8 cellular contexts compared by ENCODE assay signal in the genomic region with DNA sequence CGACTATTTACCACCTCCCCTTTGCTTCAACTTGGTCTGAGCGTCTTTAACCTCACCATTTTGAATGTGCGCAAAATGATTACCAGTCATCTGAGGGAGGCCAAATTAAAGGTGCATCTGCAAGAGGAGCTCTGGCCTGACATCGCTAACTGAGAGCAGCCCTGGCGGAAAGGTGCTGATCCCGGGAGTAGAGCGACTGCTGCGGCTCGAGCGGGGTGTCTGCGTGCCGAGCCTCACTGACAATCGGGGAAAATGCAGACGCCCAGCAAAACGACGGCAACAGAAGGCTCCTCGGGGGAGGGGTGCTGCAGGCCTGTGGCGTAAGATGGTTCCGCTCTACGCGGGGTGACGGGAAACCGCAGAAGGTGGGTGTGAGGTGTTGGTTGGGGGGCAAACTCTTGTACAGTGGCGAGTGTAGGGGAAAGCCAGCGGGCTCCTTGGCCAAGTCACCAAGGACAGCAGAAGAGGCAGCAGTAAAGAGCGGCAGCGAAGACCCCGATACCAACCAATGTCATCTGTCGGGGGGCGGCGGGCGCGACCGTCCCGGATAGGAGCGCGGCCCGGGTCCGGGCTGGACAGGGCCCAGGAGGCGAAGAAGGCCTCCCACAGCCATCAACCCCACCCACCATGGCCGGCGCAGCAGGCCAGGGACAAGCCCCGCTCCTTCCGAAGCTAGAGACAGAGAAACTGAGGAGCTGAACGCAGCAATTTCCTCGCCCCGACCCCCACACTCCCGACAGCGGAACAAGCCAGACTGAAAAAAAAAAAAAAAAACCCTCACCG. TPM values are rescaled to one million over a fixed set of nuclear protein-coding genes. Genes with fewer than 3 reads are reported as not detected.
DNase-seq lines count a peak whose midpoint lies in the region; ATAC-seq and TF ChIP-seq lines count a peak whose summit lies in the region.

No MANE protein-coding gene starts in this region.

- WGBS in ectodermal cell, 2 experiments: 0% methylated on average over 49 to 50 of the region's 50 CpGs

- H3K36me3 Mint-ChIP-seq in activated CD8-positive, alpha-beta T cell treated with anti-CD3 and anti-CD28 coated beads for 36 hours (ENCODE audit: low read depth): peaks cover 22% of the 10 kb centered on the region
- peaks cover 7% of the 10 kb centered on the region for H3K36me3 Mint-ChIP-seq in memory B cell

- no peak for TF ChIP-seq CTCF in activated CD8-positive, alpha-beta T cell treated with anti-CD3 and anti-CD28 coated beads for 36 hours (IDR thresholded peaks at IDR 0.05)

- H3K4me1 ChIP-seq in ectodermal cell (ENCODE audit: control insufficient read depth, insufficient read depth, low read length): peaks cover 21% of the 10 kb centered on the region

- H3K9me3 ChIP-seq in ectodermal cell (ENCODE audit: control insufficient read depth, low read length): no peaks in the 10 kb centered on the region

- peak overlapping the region; percentile 99 for H3K27ac Mint-ChIP-seq in activated CD8-positive, alpha-beta T cell treated with anti-CD3 and anti-CD28 coated beads for 36 hours
- H3K27ac Mint-ChIP-seq in memory B cell: peak overlapping the region; percentile 98

- POLR2A ChIA-PET in activated CD8-positive, alpha-beta T cell treated with anti-CD3 and anti-CD28 coated beads for 36 hours (lab: Charles Lee): interaction anchor here (0.6 to 1.9 kb wide), 10 partner anchors 10 to 1029 kb away, joined by 3 to 8 read pairs (median 4); a partner anchor contains a TSS

- no peaks in the 10 kb centered on the region for H3K27me3 Mint-ChIP-seq in activated CD8-positive, alpha-beta T cell treated with anti-CD3 and anti-CD28 coated beads for 36 hours
- H3K27me3 Mint-ChIP-seq in memory B cell: no peaks in the 10 kb centered on the region

- CTCF ChIA-PET in activated CD8-positive, alpha-beta T cell treated with anti-CD3 and anti-CD28 coated beads for 36 hours (lab: Charles Lee): no interaction called here

- H3K4me3 ChIP-seq in ectodermal cell (ENCODE audit: insufficient read depth, low read depth, low read length): peak overlapping the region; percentile 73

- no peaks in the 10 kb centered on the region for H3K36me3 ChIP-seq in ectodermal cell (ENCODE audit: control insufficient read depth, insufficient read depth, low read length)

- no peaks in the 10 kb centered on the region for H3K27me3 ChIP-seq in ectodermal cell (ENCODE audit: control insufficient read depth, insufficient read depth, low read length, poor library complexity, severe bottlenecking)

- intact Hi-C loops in activated CD8-positive, alpha-beta T cell treated with anti-CD3 and anti-CD28 coated beads for 36 hours (cut with micrococcal nuclease): loop anchor here (10.0 kb wide), 1 partner anchor 286 kb away; no protein-coding TSS in a partner anchor

- H3K4me3 Mint-ChIP-seq in activated CD8-positive, alpha-beta T cell treated with anti-CD3 and anti-CD28 coated beads for 36 hours: peak overlapping the region; percentile 90
- peak overlapping the region; percentile 96 for H3K4me3 Mint-ChIP-seq in memory B cell

- DNase-seq in AG20443 (ENCODE audit: low spot score) (peak; percentile 67), NCI-H774 (lab: John Stamatoyannopoulos, UW) (peak; percentile 55), memory B cell (ENCODE audit: low spot score in 2 of 2) (peak; percentile 78)
- peak; percentile 93 for DNase-seq in activated CD8-positive, alpha-beta T cell treated with anti-CD3 and anti-CD28 coated beads for 36 hours
- DNase-seq in stimulated activated CD8-positive, alpha-beta memory T cell treated with anti-CD3 and anti-CD28 coated beads, Interleukin-12 subunit alpha, Interleukin-12 subunit beta, amount 100 ng/mL, for 24 hours (ENCODE audit: extremely low read depth): peak; percentile 58

- peaks cover 51% of the 10 kb centered on the region for H3K4me1 Mint-ChIP-seq in activated CD8-positive, alpha-beta T cell treated with anti-CD3 and anti-CD28 coated beads for 36 hours (ENCODE audit: low read depth)
- peaks cover 24% of the 10 kb centered on the region for H3K4me1 Mint-ChIP-seq in memory B cell

- H3K27ac ChIP-seq in ectodermal cell (ENCODE audit: insufficient read depth, low read depth, low read length, poor library complexity, severe bottlenecking): peak overlapping the region; percentile 91

- ATAC-seq in GM19035 (IDR thresholded peaks at IDR 0.05; ENCODE audit: unreplicated experiment): peak; percentile 31
- peak; percentile 25 for ATAC-seq in HG03280 (IDR thresholded peaks at IDR 0.05; ENCODE audit: unreplicated experiment)
- peak; percentile 17 for ATAC-seq in activated CD8-positive, alpha-beta T cell treated with anti-CD3 and anti-CD28 coated beads for 36 hours
- ATAC-seq in memory B cell (ENCODE audit: low read depth): peak; percentile 54

- H3K9me3 Mint-ChIP-seq in activated CD8-positive, alpha-beta T cell treated with anti-CD3 and anti-CD28 coated beads for 36 hours: peaks cover 6% of the 10 kb centered on the region
- H3K9me3 Mint-ChIP-seq in memory B cell: no peaks in the 10 kb centered on the region

RNA-seq across cellular contexts. Expression of a gene that starts 0.5 kb away (rescaled TPM):
- 10 to 100 TPM; 65.2 to 67.4 TPM for total RNA-seq in activated CD8-positive, alpha-beta T cell treated with anti-CD3 and anti-CD28 coated beads for 36 hours
- 60.8 TPM for polyA plus RNA-seq in ectodermal cell (2013, experiment 1 of 4)
- polyA plus RNA-seq in ectodermal cell (2013, experiment 2 of 4): 62.7 TPM
- polyA plus RNA-seq in ectodermal cell (2013, experiment 3 of 4): 55.4 TPM
- 63.3 TPM for polyA plus RNA-seq in ectodermal cell (2013, experiment 4 of 4)

Comparison
In these comparisons a context has a peak if more than half of its experiments do, and no peak if none do; other contexts are left out.
1. Peak in every context shown above with its lines: DNase-seq, ATAC-seq, H3K4me3 ChIP-seq and H3K27ac ChIP-seq.